Comparison of ENCODE assay signal across 10 cellular contexts in the genomic region with DNA sequence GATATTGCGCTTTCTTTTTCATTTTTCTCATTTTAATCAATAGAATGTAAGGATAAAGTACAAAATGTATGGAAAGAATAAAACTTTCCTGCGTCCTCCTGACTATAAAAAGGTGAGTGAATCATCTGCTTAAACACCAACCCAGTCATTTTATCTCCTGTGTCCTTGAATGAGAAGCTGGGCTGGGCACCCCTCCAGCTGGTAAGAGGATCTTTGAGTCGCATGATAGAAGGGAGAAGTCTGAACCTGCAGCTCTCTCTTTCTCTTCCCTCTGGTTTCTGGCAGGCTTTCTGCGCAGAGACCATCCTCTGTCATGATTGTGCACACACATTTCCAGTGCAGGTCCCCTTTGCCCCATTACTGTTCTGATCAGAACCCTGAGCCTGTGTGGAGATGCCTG. TPM values are rescaled to one million over a fixed set of nuclear protein-coding genes. Genes with fewer than 3 reads are reported as not detected.
A peak's percentile ranks its signal among the peaks of the same experiment; 100 is the strongest.
DNase-seq lines count a peak whose midpoint lies in the region; ATAC-seq and TF ChIP-seq lines count a peak whose summit lies in the region.
"Had no signal": no experiment of that assay in that cellular context is flagged by ENCODE, and none has a peak within 500 bp of the region (broad histone marks: within the 10 kb centered on the region; RNA-seq: fewer than 3 reads in every experiment).

No MANE protein-coding gene starts in this region.

- ATAC-seq in psoas muscle (peak; percentile 76 to 80 (median 78)), HG03378 (IDR thresholded peaks at IDR 0.05; ENCODE audit: unreplicated experiment) (no peak)

- H3K27ac ChIP-seq in psoas muscle, result peak overlapping the region; percentile 90

- H3K4me3 ChIP-seq in epithelial cell of esophagus (ENCODE audit: low read length), result no peak overlapping the region
- H3K4me3 ChIP-seq in psoas muscle, result peak overlapping the region; percentile 21

- H3K4me1 ChIP-seq in psoas muscle, result peaks cover 51% of the 10 kb centered on the region

- no peaks in the 10 kb centered on the region for H3K27me3 ChIP-seq in psoas muscle (ENCODE audit: insufficient read depth in 3 of 3, low read length in 2 of 3)

- intact Hi-C loops in psoas muscle (cut with DNase I), result loop anchor here (2.0 to 5.0 kb wide), 2 partner anchors 30 to 67 kb away; no protein-coding TSS in a partner anchor

- peak; percentile 52 for DNase-seq in HPDE6-E6E7 (ENCODE audit: extremely low spot score)
- peak; percentile 48 for DNase-seq in NCI-H226
- DNase-seq in epithelial cell of esophagus (ENCODE audit: low read depth), result peak; percentile 93
- peak; percentile 82 to 92 for DNase-seq in psoas muscle
- no peak for DNase-seq in NCI-H2227 treated with DMSO at 0.1 percent for 48 hours (lab: John Stamatoyannopoulos, UW)
- no peak for DNase-seq in GM03348 (ENCODE audit: low spot score)
- DNase-seq: foreskin melanocyte; NCI-H146; stimulated activated CD4-positive, alpha-beta T cell treated with anti-CD3 and anti-CD28 coated beads, Interleukin-4, amount 100 ng/mL, for 4 hours had no signal

- H3K36me3 ChIP-seq in psoas muscle (ENCODE audit: insufficient read depth in 1 of 2, low read depth in 1 of 2), result no peaks in the 10 kb centered on the region

- 41 to 43% (median 42%) methylated on average over 4 of the region's 4 CpGs for WGBS in psoas muscle, 3 donors

- no peak for TF ChIP-seq CTCF in epithelial cell of esophagus (IDR thresholded peaks at IDR 0.05; ENCODE audit: insufficient read depth, low read depth, low read length, missing control alignments)
- TF ChIP-seq CTCF in psoas muscle (IDR thresholded peaks at IDR 0.05), result no peak

- H3K9me3 ChIP-seq in psoas muscle, result no peaks in the 10 kb centered on the region

RNA-seq across cellular contexts. Expression of gene AKIRIN2, which starts 28.3 kb away (rescaled TPM):
- 100 to 1,000 TPM in 3 of 4 donors, 10 to 100 TPM in 1; 71.9 to 188 (median 141) TPM for total RNA-seq in psoas muscle
- polyA plus RNA-seq in psoas muscle, result 100 to 1,000 TPM in 1 of 3 donors, 10 to 100 TPM in 2; 65.0 to 127 (median 87.6) TPM

Comparison
In these comparisons a context has a peak if more than half of its experiments do, and no peak if none do; other contexts are left out.
1. DNase-seq: peak in HPDE6-E6E7 (single experiment), NCI-H226 (single experiment), epithelial cell of esophagus (single experiment) and psoas muscle (2 of 2); none in NCI-H2227 treated with DMSO at 0.1 percent for 48 hours (single experiment) and GM03348 (single experiment).